16 cellular contexts compared by ENCODE assay signal in genomic region chr7:122622682-122623081, GRCh38.
A peak's percentile ranks its signal among the peaks of the same experiment; 100 is the strongest.
DNase-seq lines count a peak whose midpoint lies in the region; ATAC-seq and TF ChIP-seq lines count a peak whose summit lies in the region.
"Had no signal": no experiment of that assay in that cellular context is flagged by ENCODE, and none has a peak within 500 bp of the region (broad histone marks: within the 10 kb centered on the region; RNA-seq: fewer than 3 reads in every experiment).

No MANE protein-coding gene starts in this region.

- no peaks in the 10 kb centered on the region for H3K36me3 ChIP-seq in neural progenitor cell
- H3K36me3 ChIP-seq in lower lobe of right lung, result no peaks in the 10 kb centered on the region
- H3K36me3 ChIP-seq: BLaER1 had no signal

- H3K4me3 ChIP-seq in neural progenitor cell (no peak overlapping the region), lower lobe of right lung (no peak overlapping the region)
- H3K4me3 ChIP-seq: BLaER1, GM23338 had no signal

- no peaks in the 10 kb centered on the region for H4K20me1 ChIP-seq in neural progenitor cell (ENCODE audit: low read depth)
- H4K20me1 ChIP-seq: BLaER1 had no signal

- TF ChIP-seq CTCF in neural progenitor cell (IDR thresholded peaks at IDR 0.05) (no peak), lower lobe of right lung (IDR thresholded peaks at IDR 0.05) (no peak)

- H3K9me3 Mint-ChIP-seq in neural progenitor cell, result no peaks in the 10 kb centered on the region
- H3K9me3 Mint-ChIP-seq: GM23338, H9 had no signal

- H3K4me2 ChIP-seq in neural progenitor cell, result no peak overlapping the region
- H3K4me2 ChIP-seq: BLaER1, GM23338 had no signal

- H3K9me3 ChIP-seq in neural progenitor cell (ENCODE audit: low read depth) (no peaks in the 10 kb centered on the region), lower lobe of right lung (no peaks in the 10 kb centered on the region)
- H3K9me3 ChIP-seq: BLaER1, Caco-2 had no signal

- no peaks in the 10 kb centered on the region for H3K27me3 ChIP-seq in neural progenitor cell
- no peaks in the 10 kb centered on the region for H3K27me3 ChIP-seq in lower lobe of right lung (ENCODE audit: low read depth)
- H3K27me3 ChIP-seq: BLaER1 had no signal

- H3K9ac ChIP-seq in neural progenitor cell, result no peak overlapping the region
- H3K9ac ChIP-seq: BLaER1 had no signal

- DNase-seq in DMS53 (lab: John Stamatoyannopoulos, UW) (peak; percentile 53), NCI-H2171 (lab: John Stamatoyannopoulos, UW) (peak; percentile 12), cerebellar cortex (ENCODE audit: low spot score) (peak; percentile 54), neural progenitor cell (ENCODE audit: low spot score) (no peak), anterior cingulate cortex (lab: John Stamatoyannopoulos, UW) (no peak), lower lobe of right lung (no peak), SW 1271 (lab: John Stamatoyannopoulos, UW) (no peak)
- DNase-seq: 8988T; AML-193; Caco-2; CD8-positive, alpha-beta memory T cell; DMS79; H9 had no signal

- H3K79me2 ChIP-seq in neural progenitor cell (ENCODE audit: low read depth), result no peaks in the 10 kb centered on the region

- H2AFZ ChIP-seq in neural progenitor cell (replicated peaks), result no peak overlapping the region
- H2AFZ ChIP-seq: GM23338 had no signal

- H3K4me1 ChIP-seq in neural progenitor cell (peaks cover 5% of the 10 kb centered on the region), lower lobe of right lung (no peaks in the 10 kb centered on the region)
- H3K4me1 ChIP-seq: BLaER1 had no signal

- H3K27ac ChIP-seq in neural progenitor cell (peak overlapping the region; percentile 22), lower lobe of right lung (no peak overlapping the region)
- H3K27ac ChIP-seq: BLaER1, HL-60 had no signal

- H3K4me3 Mint-ChIP-seq in neural progenitor cell, result no peak overlapping the region
- H3K4me3 Mint-ChIP-seq: CD8-positive, alpha-beta memory T cell; GM23338; H9 had no signal

- H3K27ac Mint-ChIP-seq in neural progenitor cell, result no peak overlapping the region
- H3K27ac Mint-ChIP-seq: CD8-positive, alpha-beta memory T cell; GM23338; H9 had no signal

- no peaks in the 10 kb centered on the region for H3F3A ChIP-seq in neural progenitor cell (ENCODE audit: low read depth)

- intact Hi-C loops in lower lobe of right lung (cut with DNase I), result no loop called here

- H3K36me3 Mint-ChIP-seq in neural progenitor cell, result peaks cover 2% of the 10 kb centered on the region
- H3K36me3 Mint-ChIP-seq: CD8-positive, alpha-beta memory T cell had no signal

- ATAC-seq in lower lobe of right lung, result no peak
- ATAC-seq: GM23338 had no signal

- H3K4me1 Mint-ChIP-seq in neural progenitor cell, result no peaks in the 10 kb centered on the region
- H3K4me1 Mint-ChIP-seq: CD8-positive, alpha-beta memory T cell had no signal

- no peaks in the 10 kb centered on the region for H3K27me3 Mint-ChIP-seq in neural progenitor cell (ENCODE audit: insufficient read depth, low read depth)
- H3K27me3 Mint-ChIP-seq: CD8-positive, alpha-beta memory T cell had no signal

Comparison
In these comparisons a context has a peak if more than half of its experiments do, and no peak if none do; other contexts are left out.
1. DNase-seq: peak in DMS53 (single experiment), NCI-H2171 (single experiment) and cerebellar cortex (single experiment); none in neural progenitor cell (single experiment), anterior cingulate cortex (0 of 58), lower lobe of right lung (single experiment) and SW 1271 (0 of 2).